12 cellular contexts compared by ENCODE assay signal in the genomic region with DNA sequence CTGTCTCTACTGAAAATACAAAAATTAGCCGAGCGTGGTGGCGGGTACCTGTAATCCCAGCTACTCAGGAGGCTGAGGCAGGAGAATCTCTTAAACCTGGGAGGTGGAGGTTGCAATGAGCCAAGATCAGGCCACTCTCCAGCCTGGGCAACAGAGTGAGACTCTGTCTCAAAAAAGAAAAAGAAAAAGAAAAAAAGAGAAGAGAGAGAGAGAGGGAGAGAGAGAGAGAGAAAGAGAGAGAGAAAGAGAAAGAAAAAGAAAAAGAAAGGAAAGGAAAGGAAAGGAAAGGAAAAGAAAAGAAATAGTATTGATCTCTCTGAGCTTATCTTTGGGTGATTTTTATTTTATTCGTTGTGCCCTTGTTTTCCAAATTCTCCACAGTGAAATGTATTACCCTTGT. TPM values are rescaled to one million over a fixed set of nuclear protein-coding genes. Genes with fewer than 3 reads are reported as not detected.
"Had no signal": no experiment of that assay in that cellular context is flagged by ENCODE, and none has a peak within 500 bp of the region (broad histone marks: within the 10 kb centered on the region; RNA-seq: fewer than 3 reads in every experiment).

No MANE protein-coding gene starts in this region.

RNA-seq across cellular contexts. Expression of a gene that starts 1.2 kb away (rescaled TPM):
- total RNA-seq: naive thymus-derived CD8-positive, alpha-beta T cell; natural killer cell treated with Interleukin-12 subunit alpha and Interleukin-12 subunit beta and Interleukin-15 and Interleukin-18, amount 100 ng/mL, for 72 hours; omental fat pad; osteocyte; posterior vena cava; pulmonary artery endothelial cell; right atrium auricular region; smooth muscle cell; transverse colon; ureter; vagina had no signal
- polyA plus RNA-seq: naive thymus-derived CD8-positive, alpha-beta T cell; spleen had no signal
